ENCODE assay signal across 14 cellular contexts in genomic region chr3:9978664-9979349, GRCh38. TPM values are rescaled to one million over a fixed set of nuclear protein-coding genes. Genes with fewer than 3 reads are reported as not detected.
DNase-seq lines count a peak whose midpoint lies in the region; ATAC-seq and TF ChIP-seq lines count a peak whose summit lies in the region.
"Had no signal": no experiment of that assay in that cellular context is flagged by ENCODE, and none has a peak within 500 bp of the region (broad histone marks: within the 10 kb centered on the region; RNA-seq: fewer than 3 reads in every experiment).

No MANE protein-coding gene starts in this region.

- DNase-seq in Calu3 (no peak), OCI-M2 (lab: John Stamatoyannopoulos, UW; ENCODE audit: unreplicated experiment) (peak; percentile 18), esophagus squamous epithelium (lab: John Stamatoyannopoulos, UW) (no peak), NCI-H82 (lab: John Stamatoyannopoulos, UW) (no peak), superior temporal gyrus (ENCODE audit: extremely low spot score) (no peak), NCI-H2196 treated with DMSO at 0.1 percent for 48 hours (lab: John Stamatoyannopoulos, UW; ENCODE audit: unreplicated experiment) (no peak)
- no peak for DNase-seq in stimulated activated naive B cell treated with anti-CD40 and anti-IgM and Interleukin-4, amounts not matched to agents 10 μg/mL and 1 μg/mL and 100 μg/mL, for 72 hours
- DNase-seq: activated T-cell treated with anti-CD3 and anti-CD28 coated beads for 4 hours; CD4-positive, CD25-positive, alpha-beta regulatory T cell; colonic mucosa; EL; mesendoderm had no signal

- peaks cover 29% of the 10 kb centered on the region for H3K36me3 Mint-ChIP-seq in Calu3 (ENCODE audit: insufficient read depth, unreplicated experiment)
- peaks cover 26 to 31% of the 10 kb centered on the region in 2 donors for H3K36me3 Mint-ChIP-seq in stimulated activated naive B cell treated with anti-CD40 and anti-IgM and Interleukin-4, amounts not matched to agents 10 μg/mL and 1 μg/mL and 100 μg/mL, for 72 hours

- ATAC-seq in stimulated activated naive B cell treated with anti-CD40 and anti-IgM and Interleukin-4, amounts not matched to agents 10 μg/mL and 1 μg/mL and 100 μg/mL, for 72 hours (replicated peaks): no peak

- no TSS peak for BruUV-seq in Calu3 (replicated peaks; lab: Mats Ljungman, UMichigan)

- peak overlapping the region; percentile 25 for H3K27ac Mint-ChIP-seq in Calu3 (ENCODE audit: unreplicated experiment)
- peak overlapping the region; percentile 49 for H3K27ac Mint-ChIP-seq in stimulated activated naive B cell treated with anti-CD40 and anti-IgM and Interleukin-4, amounts not matched to agents 10 μg/mL and 1 μg/mL and 100 μg/mL, for 72 hours

- CTCF ChIA-PET in Calu3 (lab: Charles Lee): interaction anchor here (0.5 kb wide), 1 partner anchor 121 kb away, joined by 8 read pairs; no protein-coding TSS in a partner anchor

- peak overlapping the region; percentile 47 to 92 (median 88) for H3K27ac ChIP-seq in esophagus squamous epithelium
- H3K27ac ChIP-seq: colonic mucosa, ovary, SJSA1 had no signal

- no peaks in the 10 kb centered on the region for H3K27me3 ChIP-seq in esophagus squamous epithelium
- H3K27me3 ChIP-seq: colonic mucosa, ovary, SJSA1 had no signal

- H3K4me1 ChIP-seq in esophagus squamous epithelium: peaks cover 28 to 53% (median 37%) of the 10 kb centered on the region in 3 donors
- H3K4me1 ChIP-seq: colonic mucosa had no signal

- 58 to 66% methylated on average over 9 of the region's 9 CpGs for WGBS in esophagus squamous epithelium, 2 donors

- H3K4me1 Mint-ChIP-seq in Calu3 (ENCODE audit: low read depth, unreplicated experiment): peaks cover 13% of the 10 kb centered on the region
- H3K4me1 Mint-ChIP-seq in stimulated activated naive B cell treated with anti-CD40 and anti-IgM and Interleukin-4, amounts not matched to agents 10 μg/mL and 1 μg/mL and 100 μg/mL, for 72 hours: peaks cover 14 to 52% of the 10 kb centered on the region in 2 donors

- H3K4me3 ChIP-seq in esophagus squamous epithelium: no peak overlapping the region
- H3K4me3 ChIP-seq: colonic mucosa, ovary, SJSA1 had no signal

- H3K36me3 ChIP-seq in esophagus squamous epithelium: peaks cover 0 to 68% (median 0%) of the 10 kb centered on the region in 3 donors
- H3K36me3 ChIP-seq: colonic mucosa, ovary had no signal

- H3K9me3 Mint-ChIP-seq in Calu3 (ENCODE audit: low read depth, unreplicated experiment): no peaks in the 10 kb centered on the region
- no peaks in the 10 kb centered on the region for H3K9me3 Mint-ChIP-seq in stimulated activated naive B cell treated with anti-CD40 and anti-IgM and Interleukin-4, amounts not matched to agents 10 μg/mL and 1 μg/mL and 100 μg/mL, for 72 hours
- H3K9me3 Mint-ChIP-seq: CD4-positive, CD25-positive, alpha-beta regulatory T cell had no signal

- TF ChIP-seq CTCF in Calu3 (IDR thresholded peaks at IDR 0.05; ENCODE audit: unreplicated experiment) (no peak), esophagus squamous epithelium (IDR thresholded peaks at IDR 0.05) (no peak)

- no peaks in the 10 kb centered on the region for H3K9me3 ChIP-seq in esophagus squamous epithelium
- H3K9me3 ChIP-seq: colonic mucosa, ovary, SJSA1 had no signal

- H3K4me3 Mint-ChIP-seq in Calu3 (ENCODE audit: low read depth, unreplicated experiment): no peak overlapping the region
- no peak overlapping the region for H3K4me3 Mint-ChIP-seq in stimulated activated naive B cell treated with anti-CD40 and anti-IgM and Interleukin-4, amounts not matched to agents 10 μg/mL and 1 μg/mL and 100 μg/mL, for 72 hours

- H3K27me3 Mint-ChIP-seq in Calu3 (ENCODE audit: unreplicated experiment): no peaks in the 10 kb centered on the region
- H3K27me3 Mint-ChIP-seq in stimulated activated naive B cell treated with anti-CD40 and anti-IgM and Interleukin-4, amounts not matched to agents 10 μg/mL and 1 μg/mL and 100 μg/mL, for 72 hours: no peaks in the 10 kb centered on the region
- H3K27me3 Mint-ChIP-seq: CD4-positive, CD25-positive, alpha-beta regulatory T cell had no signal

- intact Hi-C loops in Calu3 (cut with micrococcal nuclease; ENCODE audit: unreplicated experiment) (no loop called here), esophagus squamous epithelium (cut with DNase I) (no loop called here)

- no peak for TF ChIP-seq POLR2A in esophagus squamous epithelium (IDR thresholded peaks at IDR 0.05)

RNA-seq across cellular contexts. Expression of gene EMC3, which starts 7.8 kb away (rescaled TPM):
- total RNA-seq in Calu3 (2022): 59.2 and 64.2 TPM in 2 replicates
- 100 to 1,000 TPM in 1 of 4 donors, 10 to 100 TPM in 3; 36.4 to 113 (median 82.5) TPM for total RNA-seq in esophagus squamous epithelium

RNA-seq across cellular contexts. Expression of gene PRRT3, which starts 26.6 kb away (rescaled TPM):
- 1.2 and 1.6 TPM in 2 replicates for total RNA-seq in Calu3 (2022)
- total RNA-seq in esophagus squamous epithelium: 1 to 10 TPM in 2 of 4 donors, under 1 TPM in 2; 0.72 to 1.9 (median 1.0) TPM

RNA-seq across cellular contexts. Expression of gene CRELD1, which starts 45.2 kb away (rescaled TPM):
- total RNA-seq in Calu3 (2022): 23.2 and 25.4 TPM in 2 replicates
- 10 to 100 TPM; 10.8 to 17.0 (median 13.8) TPM for total RNA-seq in esophagus squamous epithelium

RNA-seq across cellular contexts. Expression of gene FANCD2, which starts 47.4 kb away (rescaled TPM):
- 34.2 and 40.3 TPM in 2 replicates for total RNA-seq in Calu3 (2022)
- 10 to 100 TPM in 2 of 4 donors, 1 to 10 TPM in 2; 3.8 to 15.5 (median 11.1) TPM for total RNA-seq in esophagus squamous epithelium
